ENCODE assay signal across 12 cellular contexts in the genomic region with DNA sequence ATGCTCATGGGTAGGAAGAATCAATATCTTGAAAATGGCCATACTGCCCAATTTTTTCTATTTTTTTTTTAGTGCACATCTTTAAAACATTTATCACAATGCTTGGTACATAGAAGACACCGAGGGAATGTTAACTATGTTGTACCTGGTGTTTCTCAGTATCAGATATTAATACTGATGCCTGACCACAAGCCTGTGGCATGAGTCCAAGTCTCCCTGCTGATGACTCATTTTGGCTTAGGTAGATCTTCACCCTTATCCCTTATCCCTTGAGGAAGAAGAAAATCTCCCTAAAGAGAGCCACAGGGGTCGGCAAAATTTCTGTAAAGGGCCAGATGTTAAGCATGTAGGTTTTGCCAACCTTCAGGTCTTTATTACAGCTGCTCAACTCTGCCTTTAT. TPM values are rescaled to one million over a fixed set of nuclear protein-coding genes. Genes with fewer than 3 reads are reported as not detected.
DNase-seq lines count a peak whose midpoint lies in the region; ATAC-seq, FAIRE-seq and TF ChIP-seq lines count a peak whose summit lies in the region.
"Had no signal": no experiment of that assay in that cellular context is flagged by ENCODE, and none has a peak within 500 bp of the region (broad histone marks: within the 10 kb centered on the region; RNA-seq: fewer than 3 reads in every experiment).

No MANE protein-coding gene starts in this region.

- CTCF ChIA-PET in K562 (lab: Yijun Ruan, JAX; ENCODE audit: low intra/inter-chr PET ratio) (no interaction called here), HEK293T (lab: Yijun Ruan, JAX) (no interaction called here)

- H2BK12ac ChIP-seq in trophoblast cell (ENCODE audit: low read length), result no peak overlapping the region

- H3K4me2 ChIP-seq in K562 (ENCODE audit: insufficient read depth, low read length) (no peak overlapping the region), trophoblast cell (ENCODE audit: low read length) (no peak overlapping the region)

- H2AK5ac ChIP-seq in trophoblast cell (ENCODE audit: low read length), result no peak overlapping the region

- H2AFZ ChIP-seq in K562 (ENCODE audit: low read depth, low read length) (no peak overlapping the region), trophoblast cell (ENCODE audit: insufficient read depth, low read length, poor library complexity) (no peak overlapping the region)

- TF ChIP-seq EP300 in K562 (IDR thresholded peaks at IDR 0.05; ENCODE audit: low read length), result no peak

- TF ChIP-seq POLR2A in K562 (conservative IDR thresholded peaks at IDR 0.05), result no peak

- TF ChIP-seq CTCF in K562 (IDR thresholded peaks at IDR 0.05 in 2 of 3, conservative IDR thresholded peaks at IDR 0.05 in 1 of 3; ENCODE audit: insufficient read depth in 2 of 3, low read depth in 1 of 3, low read length in 3 of 3), result no peak

- no peak overlapping the region for H2BK5ac ChIP-seq in trophoblast cell (ENCODE audit: low read depth, low read length, poor library complexity)

- H3K9ac ChIP-seq in K562 (ENCODE audit: insufficient read depth in 1 of 2, low read depth in 2 of 2, low read length in 2 of 2) (no peak overlapping the region), trophoblast cell (ENCODE audit: low read length) (no peak overlapping the region)

- H3K14ac ChIP-seq in trophoblast cell (ENCODE audit: low read length), result no peak overlapping the region

- no peak overlapping the region for H4K12ac ChIP-seq in trophoblast cell (ENCODE audit: low read depth, low read length)

- H3K4me1 ChIP-seq in K562 (replicated peaks in 1 of 2; ENCODE audit: control insufficient read depth in 2 of 2, insufficient read depth in 2 of 2, low read length in 2 of 2), result no peaks in the 10 kb centered on the region
- peaks cover 0 to 2% of the 10 kb centered on the region in 2 experiments for H3K4me1 ChIP-seq in trophoblast cell (ENCODE audit: control insufficient read depth in 1 of 2, insufficient read depth in 2 of 2, low read length in 2 of 2)

- no peak overlapping the region for H4K91ac ChIP-seq in trophoblast cell (ENCODE audit: low read depth, low read length)

- BruUV-seq in K562 (replicated peaks; lab: Mats Ljungman, UMichigan), result no TSS peak

- in situ Hi-C loops in K562 (cut with MboI), result no loop called here

- H3K18ac ChIP-seq in trophoblast cell (ENCODE audit: low read length), result no peak overlapping the region

- H3K4ac ChIP-seq in trophoblast cell (ENCODE audit: low read depth, low read length), result no peak overlapping the region

- H3K79me2 ChIP-seq in K562 (ENCODE audit: control insufficient read depth, insufficient read depth, low read length), result no peaks in the 10 kb centered on the region
- H3K79me2 ChIP-seq in trophoblast cell (ENCODE audit: control insufficient read depth, insufficient read depth, low read length, poor library complexity), result no peaks in the 10 kb centered on the region

- peak; percentile 47 for ATAC-seq in GM18868 (IDR thresholded peaks at IDR 0.05; ENCODE audit: unreplicated experiment)
- ATAC-seq in K562, result no peak

- H3K27ac ChIP-seq in K562 (ENCODE audit: extremely low read depth, low read depth, low read length), result no peak overlapping the region
- no peak overlapping the region for H3K27ac ChIP-seq in trophoblast cell (ENCODE audit: low read depth, low read length)

- no peak overlapping the region for H3K23ac ChIP-seq in trophoblast cell (ENCODE audit: low read length)

- POLR2A ChIA-PET in K562 (lab: Yijun Ruan, JAX), result no interaction called here
- POLR2A ChIA-PET in HEK293T (lab: Yijun Ruan, JAX), result no interaction called here

- H4K8ac ChIP-seq in trophoblast cell (ENCODE audit: low read depth, low read length), result no peak overlapping the region

- no peaks in the 10 kb centered on the region for H4K20me1 ChIP-seq in K562 (replicated peaks; ENCODE audit: control insufficient read depth, insufficient read depth, low read length)

- no peaks in the 10 kb centered on the region for H3K9me1 ChIP-seq in K562 (ENCODE audit: control insufficient read depth, insufficient read depth, low read length)

- peaks cover 4 to 5% of the 10 kb centered on the region in 2 experiments; a peak in 3 of 5 replicates for H3K27me3 ChIP-seq in K562 (ENCODE audit: control insufficient read depth in 2 of 2, insufficient read depth in 2 of 2, low read length in 2 of 2)
- H3K27me3 ChIP-seq in trophoblast cell (ENCODE audit: insufficient read depth, low read length), result no peaks in the 10 kb centered on the region

- FAIRE-seq in K562 (lab: Jason Lieb, UNC), result no peak

- intact Hi-C loops in K562 (cut with micrococcal nuclease), result no loop called here

- WGBS in K562 (ENCODE audit: insufficient coverage, low coverage, missing lambda C conversion rate), result 0% methylated on average over 2 of the region's 2 CpGs
- no CpG with 5 or more reads among the region's 2 CpGs for WGBS in trophoblast cell (ENCODE audit: extremely low coverage, insufficient coverage, insufficient read length)

- H3K9me3 ChIP-seq in K562 (replicated peaks; ENCODE audit: control insufficient read depth, insufficient read depth, low read depth, low read length) (no peaks in the 10 kb centered on the region), trophoblast cell (ENCODE audit: insufficient read depth, low read depth, low read length) (no peaks in the 10 kb centered on the region)

- no peaks in the 10 kb centered on the region for H3K79me1 ChIP-seq in trophoblast cell (ENCODE audit: low read length)

- no peak overlapping the region for H3K4me3 ChIP-seq in K562
- H3K4me3 ChIP-seq in trophoblast cell (ENCODE audit: low read depth, low read length), result no peak overlapping the region

- H3K36me3 ChIP-seq in K562 (ENCODE audit: control insufficient read depth, insufficient read depth, low read length) (no peaks in the 10 kb centered on the region), trophoblast cell (ENCODE audit: control insufficient read depth in 1 of 2, insufficient read depth in 2 of 2, low read length in 2 of 2) (no peaks in the 10 kb centered on the region)

- no peak overlapping the region for H2BK120ac ChIP-seq in trophoblast cell (ENCODE audit: insufficient read depth, low read length, poor library complexity)

- no peak for TF ChIP-seq RAD21 in K562 (CRISPR knock-in tag; conservative IDR thresholded peaks at IDR 0.05 in 1 of 2, IDR thresholded peaks at IDR 0.05 in 1 of 2)

- DNase-seq in LoVo (ENCODE audit: low spot score) (peak; percentile 85), K562 (ENCODE audit: extremely low read depth in 1 of 4, low spot score in 3 of 4) (peak in 1 of 4 experiments; percentile 43), trophoblast cell (peak; percentile 87 to 92), NK-92 (lab: John Stamatoyannopoulos, UW; ENCODE audit: unreplicated experiment) (no peak), DMS79 (lab: John Stamatoyannopoulos, UW) (no peak), HEK293T (ENCODE audit: extremely low spot score) (no peak), NCI-H2171 treated with DMSO at 0.1 percent for 48 hours (lab: John Stamatoyannopoulos, UW) (no peak)
- DNase-seq: activated CD4-positive, alpha-beta T cell treated with anti-CD3 and anti-CD28 coated beads, Interleukin-2, amount 50 U/mL, for 4 hours; effector memory CD4-positive, alpha-beta T cell; Kasumi-1; stimulated activated naive CD4-positive, alpha-beta T cell had no signal

TF ChIP-seq in K562, 482 proteins besides CTCF, POLR2A, EP300 and RAD21 (continues in another document):
- no peak for TF ChIP-seq GATAD2A (IDR thresholded peaks at IDR 0.05)

TF ChIP-seq in HEK293T, 16 proteins besides CTCF, POLR2A, EP300 and RAD21:
- no peak for TF ChIP-seq SUZ12 (IDR thresholded peaks at IDR 0.05)
- TF ChIP-seq SP1 (IDR thresholded peaks at IDR 0.05), result no peak
- no peak for TF ChIP-seq FOXM1 (IDR thresholded peaks at IDR 0.05; ENCODE audit: borderline replicate concordance)
- TF ChIP-seq L3MBTL2 (conservative IDR thresholded peaks at IDR 0.05), result no peak

RNA-seq across cellular contexts. Expression of gene CD109, which starts 14.5 kb away (rescaled TPM):
- 0.02 and 0.30 TPM in 2 replicates for total RNA-seq in K562 (2011; cell fraction: chromatin; rRNA removed; ENCODE audit: low replicate concordance)
- under 0.01 TPM in 2 replicates for total RNA-seq in K562 (2011; cell fraction: nucleolus; rRNA removed)
- total RNA-seq in K562 (2011; cell fraction: nucleoplasm; rRNA removed), result 0.07 and 0.08 TPM in 2 replicates
- 0.14 and 0.16 TPM in 2 replicates for total RNA-seq in K562 (2014; rRNA removed)
- 0.11 and 0.13 TPM in 2 replicates for total RNA-seq in K562 (2014; rRNA removed; fragmentation: Illumina TruSeq; extraction: Trizol)
- total RNA-seq in K562 (2015; rRNA removed; fragmentation: Illumina TruSeq; extraction: Trizol), result 0.19 and 0.22 TPM in 2 replicates
- 0.18 and 0.42 TPM in 2 replicates for total RNA-seq in K562 (2021)
- polyA plus RNA-seq in K562 (2011; rRNA removed), result 0.01 and 0.07 TPM in 2 replicates
- polyA plus RNA-seq in K562 (2011; cell fraction: cytosol; rRNA removed), result under 0.01 and 0.01 TPM in 2 replicates
- polyA plus RNA-seq in K562 (2011; cell fraction: nucleus; rRNA removed), result 0.01 and 0.04 TPM in 2 replicates
- 0.20 and 0.42 TPM in 2 replicates for polyA plus RNA-seq in K562 (2012)
- 0.09 and 0.24 TPM in 2 replicates for polyA plus RNA-seq in K562 (2014; fragmentation: Illumina TruSeq; extraction: Trizol)
- polyA plus RNA-seq in K562 (2014; fragmentation: Nextera tagmentation; extraction: Ambion mirVana), result under 1 TPM; under 0.01 to 0.04 TPM
- 0.03 and 0.11 TPM in 2 replicates for polyA plus RNA-seq in K562 (2014; rRNA removed)
- 0.03 and 0.25 TPM in 2 replicates for polyA minus RNA-seq in K562 (2011; rRNA and poly(A)+ RNA removed)
- polyA minus RNA-seq in K562 (2011; cell fraction: cytosol; rRNA and poly(A)+ RNA removed), result 0.19 and 0.27 TPM in 2 replicates
- polyA minus RNA-seq in K562 (2011; cell fraction: nucleus; rRNA and poly(A)+ RNA removed), result 0.11 and 0.13 TPM in 2 replicates
- 0.31 and 0.33 TPM in 2 replicates for polyA plus RNA-seq in trophoblast cell (2013)

RNA-seq across cellular contexts. Expression of gene SLC17A5, which starts 56.7 kb away (rescaled TPM):
- total RNA-seq in K562 (2011; cell fraction: chromatin; rRNA removed; ENCODE audit: low replicate concordance), result 18.4 and 20.3 TPM in 2 replicates
- 16.2 and 17.8 TPM in 2 replicates for total RNA-seq in K562 (2011; cell fraction: nucleolus; rRNA removed)
- 15.1 and 21.3 TPM in 2 replicates for total RNA-seq in K562 (2011; cell fraction: nucleoplasm; rRNA removed)
- total RNA-seq in K562 (2014; rRNA removed), result 2.0 and 3.8 TPM in 2 replicates
- 3.7 and 4.7 TPM in 2 replicates for total RNA-seq in K562 (2014; rRNA removed; fragmentation: Illumina TruSeq; extraction: Trizol)
- 3.8 and 4.5 TPM in 2 replicates for total RNA-seq in K562 (2015; rRNA removed; fragmentation: Illumina TruSeq; extraction: Trizol)
- total RNA-seq in K562 (2021), result 3.4 TPM in 2 replicates
- polyA plus RNA-seq in K562 (2011; rRNA removed), result 7.2 and 7.6 TPM in 2 replicates
- polyA plus RNA-seq in K562 (2011; cell fraction: cytosol; rRNA removed), result 4.3 and 6.0 TPM in 2 replicates
- 2.4 and 3.3 TPM in 2 replicates for polyA plus RNA-seq in K562 (2011; cell fraction: nucleus; rRNA removed)
- polyA plus RNA-seq in K562 (2012), result 3.2 and 4.4 TPM in 2 replicates
- 2.9 and 3.4 TPM in 2 replicates for polyA plus RNA-seq in K562 (2014; fragmentation: Illumina TruSeq; extraction: Trizol)
- polyA plus RNA-seq in K562 (2014; fragmentation: Nextera tagmentation; extraction: Ambion mirVana), result 1 to 10 TPM; 1.3 to 1.8 TPM
- polyA plus RNA-seq in K562 (2014; rRNA removed), result 2.2 and 3.3 TPM in 2 replicates
- 12.3 and 12.8 TPM in 2 replicates for polyA minus RNA-seq in K562 (2011; rRNA and poly(A)+ RNA removed)
- polyA minus RNA-seq in K562 (2011; cell fraction: cytosol; rRNA and poly(A)+ RNA removed), result 4.0 and 4.5 TPM in 2 replicates
- 4.2 and 8.2 TPM in 2 replicates for polyA minus RNA-seq in K562 (2011; cell fraction: nucleus; rRNA and poly(A)+ RNA removed)
- polyA plus RNA-seq in trophoblast cell (2013), result 10.5 and 11.0 TPM in 2 replicates

Comparison
In these comparisons a context has a peak if more than half of its experiments do, and no peak if none do; other contexts are left out.
1. DNase-seq: peak in LoVo (single experiment) and trophoblast cell (2 of 2); none in NK-92 (single experiment), DMS79 (single experiment), HEK293T (single experiment) and NCI-H2171 treated with DMSO at 0.1 percent for 48 hours (single experiment).